ENCODE assay signal across 23 cellular contexts in genomic region chr15:65399997-65400396, GRCh38. TPM values are rescaled to one million over a fixed set of nuclear protein-coding genes. Genes with fewer than 3 reads are reported as not detected.
"Had no signal": no experiment of that assay in that cellular context is flagged by ENCODE, and none has a peak within 500 bp of the region (broad histone marks: within the 10 kb centered on the region; RNA-seq: fewer than 3 reads in every experiment).

No MANE protein-coding gene starts in this region.

- H3K36me3 Mint-ChIP-seq: activated naive CD8-positive, alpha-beta T cell treated with anti-CD3 and anti-CD28 coated beads for 36 hours; natural killer cell; stimulated activated memory B cell treated with anti-CD40 and anti-IgM and Interleukin-4, amounts not matched to agents 10 μg/mL and 1 μg/mL and 100 μg/mL, for 72 hours had no signal

- H3K27me3 ChIP-seq: adrenal gland, gastrocnemius medialis had no signal

- H3K9me3 Mint-ChIP-seq: activated naive CD8-positive, alpha-beta T cell treated with anti-CD3 and anti-CD28 coated beads for 36 hours; brain; effector memory CD8-positive, alpha-beta T cell; natural killer cell; neural progenitor cell; stimulated activated memory B cell treated with anti-CD40 and anti-IgM and Interleukin-4, amounts not matched to agents 10 μg/mL and 1 μg/mL and 100 μg/mL, for 72 hours; stimulated activated naive CD8-positive, alpha-beta T cell treated with anti-CD3 and anti-CD28 coated beads, Interleukin-15, amount 100 ng/mL, for 72 hours had no signal

- H3K27ac Mint-ChIP-seq: activated naive CD8-positive, alpha-beta T cell treated with anti-CD3 and anti-CD28 coated beads for 36 hours; effector memory CD8-positive, alpha-beta T cell; natural killer cell; stimulated activated memory B cell treated with anti-CD40 and anti-IgM and Interleukin-4, amounts not matched to agents 10 μg/mL and 1 μg/mL and 100 μg/mL, for 72 hours; stimulated activated naive CD8-positive, alpha-beta T cell treated with anti-CD3 and anti-CD28 coated beads, Interleukin-15, amount 100 ng/mL, for 72 hours; T-helper 17 cell had no signal

- H3K4me3 Mint-ChIP-seq: activated naive CD8-positive, alpha-beta T cell treated with anti-CD3 and anti-CD28 coated beads for 36 hours; brain; effector memory CD8-positive, alpha-beta T cell; natural killer cell; neural progenitor cell; stimulated activated memory B cell treated with anti-CD40 and anti-IgM and Interleukin-4, amounts not matched to agents 10 μg/mL and 1 μg/mL and 100 μg/mL, for 72 hours; stimulated activated naive CD8-positive, alpha-beta T cell treated with anti-CD3 and anti-CD28 coated beads, Interleukin-15, amount 100 ng/mL, for 72 hours; T-helper 17 cell had no signal

- H3K27ac ChIP-seq: adrenal gland, ascending aorta, cardiac muscle cell, coronary artery, dorsolateral prefrontal cortex, lower lobe of right lung, neural progenitor cell, upper lobe of left lung, WERI-Rb-1 had no signal

- DNase-seq: activated effector memory CD4-positive, alpha-beta T cell treated with Interleukin-2 at 50 U/mL for 16 hours; cerebellar nuclear complex; occipital lobe; T1000 had no signal

- H3K4me3 ChIP-seq: adrenal gland, ascending aorta, cardiac muscle cell, coronary artery, dorsolateral prefrontal cortex, gastrocnemius medialis, lower lobe of right lung, neural progenitor cell, upper lobe of left lung had no signal

- H3K9me3 ChIP-seq: adrenal gland, ascending aorta, gastrocnemius medialis, lower lobe of right lung, upper lobe of left lung had no signal

- H3K4me1 ChIP-seq: ascending aorta, lower lobe of right lung had no signal

- H3K36me3 ChIP-seq: adrenal gland, ascending aorta, cardiac muscle cell, lower lobe of right lung, neural progenitor cell, upper lobe of left lung had no signal

RNA-seq across cellular contexts. Expression of gene IGDCC3, which starts 22.2 kb away (rescaled TPM):
- total RNA-seq: activated naive CD8-positive, alpha-beta T cell treated with anti-CD3 and anti-CD28 coated beads for 36 hours; ascending aorta; gastrocnemius medialis; lower lobe of right lung; mononuclear cell; natural killer cell; sciatic nerve; T-helper 17 cell had no signal
